In genomic region chr6:73461537-73462350, GRCh38 we compare ENCODE assay signal across 1 cellular context.
A peak's percentile ranks its signal among the peaks of the same experiment; 100 is the strongest.
TF ChIP-seq lines count a peak whose summit lies in the region.

TSS of gene MTO1 (plus strand) at chr6:73461737. CDS start at chr6:73461855, 118 bp downstream.

TF ChIP-seq in K562, 482 proteins besides CTCF, POLR2A, EP300 and RAD21 (continued from another document and continues in another):
- peak; percentile 94 for TF ChIP-seq NKRF (IDR thresholded peaks at IDR 0.05; ENCODE audit: borderline replicate concordance)
- TF ChIP-seq TAF1 (IDR thresholded peaks at IDR 0.05; ENCODE audit: control insufficient read depth, extremely low read depth, insufficient read depth, low read length, severe bottlenecking): peak; percentile 93
- peak; percentile 91 for TF ChIP-seq POLR2H (tag; IDR thresholded peaks at IDR 0.05; ENCODE audit: low read depth)
- peak; percentile 96 for TF ChIP-seq RBBP5 (IDR thresholded peaks at IDR 0.05; ENCODE audit: borderline replicate concordance, insufficient read depth, low read length, poor library complexity, severe bottlenecking)
- TF ChIP-seq SMAD4 (CRISPR knock-in tag; conservative IDR thresholded peaks at IDR 0.05): peak; percentile 32; the same call in 1 of the 2 replicates
- no peak for TF ChIP-seq PHTF2 (CRISPR knock-in tag; IDR thresholded peaks at IDR 0.05)
- TF ChIP-seq TCF15 (CRISPR knock-in tag; IDR thresholded peaks at IDR 0.05): no peak; the same call in 1 of the 2 replicates
- TF ChIP-seq CBX5 (IDR thresholded peaks at IDR 0.05; ENCODE audit: borderline replicate concordance, low read depth): no peak
- no peak for TF ChIP-seq SRSF7 (optimal IDR thresholded peaks at IDR 0.05; ENCODE audit: low read depth, low read length)
- no peak for TF ChIP-seq ZNF165 (CRISPR knock-in tag; IDR thresholded peaks at IDR 0.05; ENCODE audit: borderline replicate concordance)
- TF ChIP-seq TAF9B (IDR thresholded peaks at IDR 0.05; ENCODE audit: partially characterized antibody): peak; percentile 89
- no peak for TF ChIP-seq ARHGAP35 (IDR thresholded peaks at IDR 0.05; ENCODE audit: partially characterized antibody)
- TF ChIP-seq ATF6 (CRISPR knock-in tag; IDR thresholded peaks at IDR 0.05): peak; percentile 42; the same call in 1 of the 2 replicates
- TF ChIP-seq PHF8 (IDR thresholded peaks at IDR 0.05; ENCODE audit: borderline replicate concordance, low read length): peak; percentile 97
- TF ChIP-seq ATF4 (CRISPR knock-in tag; IDR thresholded peaks at IDR 0.05): peak; percentile 91
- no peak for TF ChIP-seq ZNF586 (CRISPR knock-in tag; conservative IDR thresholded peaks at IDR 0.05)
- TF ChIP-seq TEAD1 (CRISPR knock-in tag; IDR thresholded peaks at IDR 0.05): peak in 1 of 2 experiments; percentile 79; a peak in 1 of 4 replicates
- TF ChIP-seq ZBED1 (IDR thresholded peaks at IDR 0.05): 0 out of 2 replicates have a peak, but pooled peaks have one; percentile 29
- peak in 1 of 2 experiments; percentile 24; a peak in 1 of 4 replicates for TF ChIP-seq ARNT (IDR thresholded peaks at IDR 0.05)
- peak in 1 of 2 experiments; percentile 91; a peak in 2 of 4 replicates for TF ChIP-seq HDAC1 (IDR thresholded peaks at IDR 0.05)
- TF ChIP-seq ZBTB2 (IDR thresholded peaks at IDR 0.05): peak; percentile 96
- no peak for TF ChIP-seq LARP7 (IDR thresholded peaks at IDR 0.05)
- peak; percentile 92 for TF ChIP-seq TAF7 (tag; IDR thresholded peaks at IDR 0.05)
- TF ChIP-seq SMAD3 (CRISPR knock-in tag; conservative IDR thresholded peaks at IDR 0.05): peak; percentile 73
- peak; percentile 54; the same call in 1 of the 2 replicates for TF ChIP-seq SP1 (CRISPR knock-in tag; IDR thresholded peaks at IDR 0.05)
- TF ChIP-seq GATAD2A (IDR thresholded peaks at IDR 0.05): no peak
- no peak for TF ChIP-seq CHCHD3 (CRISPR knock-in tag; IDR thresholded peaks at IDR 0.05)
- TF ChIP-seq HLTF (IDR thresholded peaks at IDR 0.05): peak; percentile 63; the same call in 1 of the 2 replicates
- peak; percentile 97 for TF ChIP-seq EP400 (IDR thresholded peaks at IDR 0.05)
- peak; percentile 96 for TF ChIP-seq GMEB1 (CRISPR knock-in tag; IDR thresholded peaks at IDR 0.05)
- TF ChIP-seq NRF1 (conservative IDR thresholded peaks at IDR 0.05 in 1 of 2, IDR thresholded peaks at IDR 0.05 in 1 of 2): 0 out of 4 replicates have a peak, but pooled peaks of 1 of the 2 experiments have one; percentile 9
- TF ChIP-seq JUN (IDR thresholded peaks at IDR 0.05; ENCODE audit: borderline replicate concordance, low read depth, low read length): 0 out of 2 replicates have a peak, but pooled peaks have one; percentile 37
- TF ChIP-seq JUN (CRISPR knock-in tag; IDR thresholded peaks at IDR 0.05; ENCODE audit: borderline replicate concordance): no peak
- TF ChIP-seq DLX4 (CRISPR knock-in tag; IDR thresholded peaks at IDR 0.05): no peak
- TF ChIP-seq TOE1 (IDR thresholded peaks at IDR 0.05; ENCODE audit: borderline replicate concordance): peak; percentile 80; the same call in 1 of the 2 replicates
- TF ChIP-seq TOE1 (CRISPR knock-in tag; IDR thresholded peaks at IDR 0.05; ENCODE audit: borderline replicate concordance, low read depth): no peak
- TF ChIP-seq CBX3 (IDR thresholded peaks at IDR 0.05; ENCODE audit: borderline replicate concordance in 1 of 2, low read length in 2 of 2): 0 out of 3 replicates have a peak, but pooled peaks of 1 of the 2 experiments have one; percentile 66
- 0 out of 2 replicates have a peak, but pooled peaks have one; percentile 56 for TF ChIP-seq KLF1 (tag; IDR thresholded peaks at IDR 0.05)
- TF ChIP-seq C11orf30 (IDR thresholded peaks at IDR 0.05; ENCODE audit: low read depth): peak; percentile 89
- peak; percentile 67 for TF ChIP-seq RBM22 (IDR thresholded peaks at IDR 0.05; ENCODE audit: low read depth, low read length, poor library complexity, severe bottlenecking)
- TF ChIP-seq ZFP30 (CRISPR knock-in tag; IDR thresholded peaks at IDR 0.05; ENCODE audit: borderline replicate concordance): no peak
- TF ChIP-seq ZNF551 (CRISPR knock-in tag; IDR thresholded peaks at IDR 0.05): no peak
- no peak for TF ChIP-seq SMC3 (conservative IDR thresholded peaks at IDR 0.05; ENCODE audit: insufficient read depth, low read depth, low read length)
- peak; percentile 54 for TF ChIP-seq HNRNPLL (IDR thresholded peaks at IDR 0.05; ENCODE audit: low read depth, low read length, poor library complexity, severe bottlenecking)
- TF ChIP-seq SLC30A9 (CRISPR knock-in tag; IDR thresholded peaks at IDR 0.05): no peak
- TF ChIP-seq TRIM24 (IDR thresholded peaks at IDR 0.05): peak in 1 of 2 experiments; percentile 53; a peak in 1 of 4 replicates
- peak; percentile 71 to 95 for TF ChIP-seq FOXK2 (conservative IDR thresholded peaks at IDR 0.05 in 1 of 2, IDR thresholded peaks at IDR 0.05 in 1 of 2; ENCODE audit: low read depth in 2 of 2)
- TF ChIP-seq ZNF609 (CRISPR knock-in tag; IDR thresholded peaks at IDR 0.05; ENCODE audit: borderline replicate concordance): no peak
- no peak for TF ChIP-seq ZNF512 (tag; IDR thresholded peaks at IDR 0.05)
- TF ChIP-seq CREM (IDR thresholded peaks at IDR 0.05; ENCODE audit: low read depth): peak; percentile 56
- peak; percentile 82; the same call in 1 of the 2 replicates for TF ChIP-seq DIDO1 (tag; IDR thresholded peaks at IDR 0.05; ENCODE audit: low read depth)
- TF ChIP-seq HDAC2 (IDR thresholded peaks at IDR 0.05): peak; percentile 81; the same call in 1 of the 2 replicates
- TF ChIP-seq ZNF41 (CRISPR knock-in tag; conservative IDR thresholded peaks at IDR 0.05): no peak
- TF ChIP-seq DDX20 (tag; IDR thresholded peaks at IDR 0.05; ENCODE audit: low read depth): no peak
- no peak for TF ChIP-seq ZNF217 (CRISPR knock-in tag; IDR thresholded peaks at IDR 0.05)
- TF ChIP-seq RB1 (IDR thresholded peaks at IDR 0.05; ENCODE audit: low read depth): peak; percentile 36; the same call in 1 of the 2 replicates
- TF ChIP-seq KLF16 (IDR thresholded peaks at IDR 0.05): no peak
- peak; percentile 78; the same call in 1 of the 2 replicates for TF ChIP-seq POLR2AphosphoS5 (IDR thresholded peaks at IDR 0.05; ENCODE audit: control insufficient read depth, insufficient read depth, low read depth, low read length)
